In the genomic region with DNA sequence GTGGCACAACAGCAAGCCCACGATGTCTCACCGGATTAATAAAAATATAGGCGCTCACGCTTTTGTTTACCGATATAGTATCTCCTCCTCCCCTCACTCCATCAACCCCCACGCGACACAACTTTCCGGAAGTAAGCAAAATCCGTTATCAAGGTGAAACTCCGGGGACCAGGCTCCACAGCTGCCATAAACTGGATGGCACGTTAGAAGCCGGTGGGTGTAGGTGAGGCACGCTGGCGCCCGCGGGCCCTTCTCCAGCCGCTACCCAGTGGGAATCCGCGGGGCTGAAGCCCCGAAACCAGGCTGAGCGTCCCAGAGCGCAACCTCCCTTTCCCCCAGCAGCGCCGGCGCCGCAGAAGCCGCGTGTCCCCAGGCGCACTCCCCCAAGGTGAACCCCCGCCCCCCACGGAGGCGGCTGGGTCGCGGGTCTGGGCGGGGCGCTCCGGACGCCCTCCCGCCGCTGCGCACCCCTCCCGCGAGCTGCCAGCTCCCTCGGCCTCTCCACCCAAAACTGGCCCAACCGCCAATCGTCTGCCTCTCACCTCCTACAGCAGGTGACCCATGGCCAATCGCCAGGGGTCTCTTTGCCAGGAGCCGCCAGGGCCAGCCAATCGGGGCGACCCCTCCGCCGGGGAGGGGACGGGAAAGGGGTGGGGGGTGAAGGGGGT, we compare ENCODE assay signal across 8 cellular contexts.
DNase-seq lines count a peak whose midpoint lies in the region; ATAC-seq and TF ChIP-seq lines count a peak whose summit lies in the region.

No MANE protein-coding gene starts in this region.

- peak overlapping the region; percentile 67 for H3K18ac ChIP-seq in trophoblast cell (ENCODE audit: low read length)

- peak overlapping the region; percentile 66 for H2BK5ac ChIP-seq in trophoblast cell (ENCODE audit: low read depth, low read length, poor library complexity)

- peak overlapping the region; percentile 90 for H3K27ac Mint-ChIP-seq in activated naive CD8-positive, alpha-beta T cell treated with anti-CD3 and anti-CD28 coated beads for 36 hours

- in situ Hi-C loops in transverse colon (cut with MboI; ENCODE audit: low pct_ligation_motif_present in 1 of 4, low pct_unique_long_range_greater_than_20kb in 1 of 4, low sequenced_read_pairs in 3 of 4) = no loop called here

- H3K23ac ChIP-seq in trophoblast cell (ENCODE audit: low read length) = no peak overlapping the region

- no peak for TF ChIP-seq CTCF in GM10266 (IDR thresholded peaks at IDR 0.05; ENCODE audit: control insufficient read depth, insufficient read depth, low read depth, missing control alignments)
- TF ChIP-seq CTCF in transverse colon (IDR thresholded peaks at IDR 0.05) = no peak

- H3K4me1 ChIP-seq in trophoblast cell (ENCODE audit: control insufficient read depth in 1 of 2, insufficient read depth in 2 of 2, low read length in 2 of 2) (peaks cover 4 to 17% of the 10 kb centered on the region in 2 experiments), transverse colon (peaks cover 0 to 28% (median 20%) of the 10 kb centered on the region in 4 donors)

- peak overlapping the region; percentile 58 for H3K14ac ChIP-seq in trophoblast cell (ENCODE audit: low read length)

- no CpG with 5 or more reads among the region's 53 CpGs for WGBS in trophoblast cell (ENCODE audit: extremely low coverage, insufficient coverage, insufficient read length)
- WGBS in transverse colon (ENCODE audit: low coverage in 1 of 2), 2 donors = 0 to 2% methylated on average over 6 to 46 of the region's 53 CpGs

- H2AFZ ChIP-seq in trophoblast cell (ENCODE audit: insufficient read depth, low read length, poor library complexity) = peak overlapping the region; percentile 48

- H3K36me3 Mint-ChIP-seq in activated naive CD8-positive, alpha-beta T cell treated with anti-CD3 and anti-CD28 coated beads for 36 hours = no peaks in the 10 kb centered on the region

- H2BK120ac ChIP-seq in trophoblast cell (ENCODE audit: insufficient read depth, low read length, poor library complexity) = peak overlapping the region; percentile 14

- H3K79me2 ChIP-seq in trophoblast cell (ENCODE audit: control insufficient read depth, insufficient read depth, low read length, poor library complexity) = peaks cover 11% of the 10 kb centered on the region

- H3K27ac ChIP-seq in trophoblast cell (ENCODE audit: low read depth, low read length) (peak overlapping the region; percentile 73), transverse colon (peak overlapping the region; percentile 75 to 83 (median 79))

- DNase-seq in GM10266 (ENCODE audit: extremely low spot score) (peak; percentile 97), NCI-H1092 (lab: John Stamatoyannopoulos, UW) (peak; percentile 85), cardiac septum (ENCODE audit: low spot score) (peak; percentile 95), trophoblast cell (peak; percentile 81 to 84), transverse colon (peak; percentile 95)
- DNase-seq in activated naive CD8-positive, alpha-beta T cell treated with anti-CD3 and anti-CD28 coated beads for 36 hours = peak; percentile 98

- intact Hi-C loops in cardiac septum (cut with DNase I) (loop anchor here (5.0 kb wide), 2 partner anchors 37 to 38 kb away; no protein-coding TSS in a partner anchor), transverse colon (cut with DNase I; ENCODE audit: low total_unique reads) (no loop called here)

- TF ChIP-seq POLR2A in transverse colon (IDR thresholded peaks at IDR 0.05) = peak; percentile 40

- TF ChIP-seq EP300 in transverse colon (IDR thresholded peaks at IDR 0.05; ENCODE audit: low read depth) = no peak

- peak overlapping the region; percentile 94 for H3K4me3 Mint-ChIP-seq in activated naive CD8-positive, alpha-beta T cell treated with anti-CD3 and anti-CD28 coated beads for 36 hours

- peak overlapping the region; percentile 44 for H3K4ac ChIP-seq in trophoblast cell (ENCODE audit: low read depth, low read length)

- no peaks in the 10 kb centered on the region for H3K9me3 Mint-ChIP-seq in activated naive CD8-positive, alpha-beta T cell treated with anti-CD3 and anti-CD28 coated beads for 36 hours

- H3K9me3 ChIP-seq in trophoblast cell (ENCODE audit: insufficient read depth, low read depth, low read length) = no peaks in the 10 kb centered on the region
- no peaks in the 10 kb centered on the region for H3K9me3 ChIP-seq in transverse colon

- ATAC-seq in HG02610 (IDR thresholded peaks at IDR 0.05; ENCODE audit: unreplicated experiment) (peak; percentile 94), SK-N-SH treated with all-trans-retinoic acid at 6 μM for 48 hours (peak; percentile 95)

- H3K9ac ChIP-seq in trophoblast cell (ENCODE audit: low read length) = peak overlapping the region; percentile 93

- H4K12ac ChIP-seq in trophoblast cell (ENCODE audit: low read depth, low read length) = peak overlapping the region; percentile 68

- H3K27me3 ChIP-seq in trophoblast cell (ENCODE audit: insufficient read depth, low read length) (no peaks in the 10 kb centered on the region), transverse colon (no peaks in the 10 kb centered on the region)

- H3K4me3 ChIP-seq in trophoblast cell (ENCODE audit: low read depth, low read length) (peak overlapping the region; percentile 91), transverse colon (peak overlapping the region; percentile 27 to 77 (median 62))

- H2AK5ac ChIP-seq in trophoblast cell (ENCODE audit: low read length) = no peak overlapping the region

- H3K4me1 Mint-ChIP-seq in activated naive CD8-positive, alpha-beta T cell treated with anti-CD3 and anti-CD28 coated beads for 36 hours = peaks cover 43% of the 10 kb centered on the region

- H3K79me1 ChIP-seq in trophoblast cell (ENCODE audit: low read length) = peaks cover 8% of the 10 kb centered on the region

- no peaks in the 10 kb centered on the region for H3K27me3 Mint-ChIP-seq in activated naive CD8-positive, alpha-beta T cell treated with anti-CD3 and anti-CD28 coated beads for 36 hours

- peak overlapping the region; percentile 78 for H4K8ac ChIP-seq in trophoblast cell (ENCODE audit: low read depth, low read length)

- H3K36me3 ChIP-seq in trophoblast cell (ENCODE audit: control insufficient read depth in 1 of 2, insufficient read depth in 2 of 2, low read length in 2 of 2) (no peaks in the 10 kb centered on the region), transverse colon (no peaks in the 10 kb centered on the region)

- peak overlapping the region; percentile 55 for H2BK12ac ChIP-seq in trophoblast cell (ENCODE audit: low read length)

- H4K91ac ChIP-seq in trophoblast cell (ENCODE audit: low read depth, low read length) = peak overlapping the region; percentile 71

- H3K4me2 ChIP-seq in trophoblast cell (ENCODE audit: low read length) = peak overlapping the region; percentile 97

TF ChIP-seq in SK-N-SH treated with all-trans-retinoic acid at 6 μM for 48 hours, 23 proteins besides CTCF, POLR2A, EP300 and RAD21:
- TF ChIP-seq PATZ1 (CRISPR knock-in tag; IDR thresholded peaks at IDR 0.05; ENCODE audit: borderline replicate concordance) (peak; percentile 48; the same call in 1 of the 2 replicates), TOX (CRISPR knock-in tag; IDR thresholded peaks at IDR 0.05; ENCODE audit: borderline replicate concordance) (no peak)
TF ChIP-seq in SK-N-SH treated with all-trans-retinoic acid at 6 μM for 48 hours: peak in this region for 1.

Comparison
In these comparisons a context has a peak if more than half of its experiments do, and no peak if none do; other contexts are left out.
1. Peak in every context shown above with its lines: DNase-seq, ATAC-seq, H3K4me3 ChIP-seq and H3K27ac ChIP-seq.